Comparison of ENCODE assay signal across 1 cellular context in genomic region chr11:125092669-125093068, GRCh38.
TF ChIP-seq lines count a peak whose summit lies in the region.

No MANE protein-coding gene starts in this region.

TF ChIP-seq in IMR-90, 13 proteins besides CTCF, POLR2A, EP300 and RAD21 (continued from another document):
- no peak for TF ChIP-seq SMC3 (IDR thresholded peaks at IDR 0.05; ENCODE audit: low read depth, low read length)
- TF ChIP-seq MAZ (IDR thresholded peaks at IDR 0.05; ENCODE audit: borderline replicate concordance, low read depth, low read length): no peak
- TF ChIP-seq ELK1 (IDR thresholded peaks at IDR 0.05; ENCODE audit: borderline replicate concordance, low read depth, low read length): no peak
- TF ChIP-seq CEBPB (IDR thresholded peaks at IDR 0.05; ENCODE audit: low read depth, low read length): no peak
- no peak for TF ChIP-seq MXI1 (IDR thresholded peaks at IDR 0.05; ENCODE audit: borderline replicate concordance, low read depth, low read length)
- TF ChIP-seq BHLHE40 (IDR thresholded peaks at IDR 0.05; ENCODE audit: low read depth, low read length): no peak
- TF ChIP-seq MAFK (IDR thresholded peaks at IDR 0.05; ENCODE audit: low read depth, low read length): no peak
